20 cellular contexts compared by ENCODE assay signal in genomic region chr1:34773114-34773513, GRCh38. TPM values are rescaled to one million over a fixed set of nuclear protein-coding genes. Genes with fewer than 3 reads are reported as not detected.
"Had no signal": no experiment of that assay in that cellular context is flagged by ENCODE, and none has a peak within 500 bp of the region (broad histone marks: within the 10 kb centered on the region; RNA-seq: fewer than 3 reads in every experiment).

No MANE protein-coding gene starts in this region.

RNA-seq across cellular contexts. Expression of gene GJB3, which starts 7.9 kb away (rescaled TPM):
- total RNA-seq: activated naive CD4-positive, alpha-beta T cell treated with anti-CD3 and anti-CD28 coated beads for 36 hours; activated naive CD4-positive, alpha-beta T cell treated with anti-CD3 and anti-CD28 coated beads, Interleukin-2, amount 50 U/mL, for 72 hours; activated naive CD8-positive, alpha-beta T cell treated with anti-CD3 and anti-CD28 coated beads for 36 hours; activated naive CD8-positive, alpha-beta T cell treated with anti-CD3 and anti-CD28 coated beads, Interleukin-2, amount 10 ng/mL, durations not matched to agents 7 days and 5 days; activated T-cell treated with anti-CD3 and anti-CD28 coated beads, Interleukin-2, amount 50 U/mL, for 4 hours; activated T-cell treated with anti-CD3 and anti-CD28 coated beads, Interleukin-2, amount 50 U/mL, for 72 hours; activated T-helper 1 cell treated with anti-CD3 and anti-CD28 coated beads, Interleukin-12 subunit alpha, Interleukin-12 subunit beta, Interleukin-2, Interleukin-4 antibody, amounts not matched to agents 30 ng/mL and 10 ng/mL and 1 ng/mL, durations not matched to agents 14 hours and 24 hours and 36 hours; activated T-helper 17 cell treated with anti-CD3 and anti-CD28 coated beads, Interleukin-2, amount 50 U/mL, for 72 hours; activated T-helper 2 cell treated with anti-CD3 and anti-CD28 coated beads, Interferon-gamma antibody, Interleukin-2, Interleukin-4, amounts not matched to agents 10 μg/mL and 5 μg/mL and 100 μg/mL, durations not matched to agents 14 hours and 24 hours and 36 hours; ascending aorta; cardiac muscle cell; cardiac septum; cerebellum; chondrocyte had no signal
- polyA plus RNA-seq: cardiac muscle cell had no signal

RNA-seq across cellular contexts. Expression of gene GJB4, which starts 13.6 kb away (rescaled TPM):
- total RNA-seq: activated naive CD4-positive, alpha-beta T cell treated with anti-CD3 and anti-CD28 coated beads for 36 hours; activated naive CD4-positive, alpha-beta T cell treated with anti-CD3 and anti-CD28 coated beads, Interleukin-2, amount 50 U/mL, for 72 hours; activated naive CD8-positive, alpha-beta T cell treated with anti-CD3 and anti-CD28 coated beads for 36 hours; activated naive CD8-positive, alpha-beta T cell treated with anti-CD3 and anti-CD28 coated beads, Interleukin-2, amount 10 ng/mL, durations not matched to agents 7 days and 5 days; activated T-cell treated with anti-CD3 and anti-CD28 coated beads, Interleukin-2, amount 50 U/mL, for 4 hours; activated T-cell treated with anti-CD3 and anti-CD28 coated beads, Interleukin-2, amount 50 U/mL, for 72 hours; activated T-helper 1 cell treated with anti-CD3 and anti-CD28 coated beads, Interleukin-12 subunit alpha, Interleukin-12 subunit beta, Interleukin-2, Interleukin-4 antibody, amounts not matched to agents 30 ng/mL and 10 ng/mL and 1 ng/mL, durations not matched to agents 14 hours and 24 hours and 36 hours; activated T-helper 17 cell treated with anti-CD3 and anti-CD28 coated beads, Interleukin-2, amount 50 U/mL, for 72 hours; activated T-helper 2 cell treated with anti-CD3 and anti-CD28 coated beads, Interferon-gamma antibody, Interleukin-2, Interleukin-4, amounts not matched to agents 10 μg/mL and 5 μg/mL and 100 μg/mL, durations not matched to agents 14 hours and 24 hours and 36 hours; adrenal gland; aorta; ascending aorta; astrocyte; body of pancreas; cardiac muscle cell; cardiac septum; cerebellum; chondrocyte had no signal
- polyA plus RNA-seq: adipose tissue, adrenal gland, aorta, cardiac muscle cell had no signal

RNA-seq across cellular contexts. Expression of gene GJB5, which starts 18.3 kb away (rescaled TPM):
- total RNA-seq: activated naive CD4-positive, alpha-beta T cell treated with anti-CD3 and anti-CD28 coated beads for 36 hours; activated naive CD4-positive, alpha-beta T cell treated with anti-CD3 and anti-CD28 coated beads, Interleukin-2, amount 50 U/mL, for 72 hours; activated naive CD8-positive, alpha-beta T cell treated with anti-CD3 and anti-CD28 coated beads for 36 hours; activated naive CD8-positive, alpha-beta T cell treated with anti-CD3 and anti-CD28 coated beads, Interleukin-2, amount 10 ng/mL, durations not matched to agents 7 days and 5 days; activated T-cell treated with anti-CD3 and anti-CD28 coated beads, Interleukin-2, amount 50 U/mL, for 4 hours; activated T-cell treated with anti-CD3 and anti-CD28 coated beads, Interleukin-2, amount 50 U/mL, for 72 hours; activated T-helper 1 cell treated with anti-CD3 and anti-CD28 coated beads, Interleukin-12 subunit alpha, Interleukin-12 subunit beta, Interleukin-2, Interleukin-4 antibody, amounts not matched to agents 30 ng/mL and 10 ng/mL and 1 ng/mL, durations not matched to agents 14 hours and 24 hours and 36 hours; activated T-helper 17 cell treated with anti-CD3 and anti-CD28 coated beads, Interleukin-2, amount 50 U/mL, for 72 hours; activated T-helper 2 cell treated with anti-CD3 and anti-CD28 coated beads, Interferon-gamma antibody, Interleukin-2, Interleukin-4, amounts not matched to agents 10 μg/mL and 5 μg/mL and 100 μg/mL, durations not matched to agents 14 hours and 24 hours and 36 hours; adrenal gland; aorta; ascending aorta; astrocyte; body of pancreas; cardiac muscle cell; cardiac septum; cerebellum; chondrocyte had no signal
- polyA plus RNA-seq: adrenal gland, aorta, cardiac muscle cell had no signal

RNA-seq across cellular contexts. Expression of gene GJA4, which starts 19.7 kb away (rescaled TPM):
- total RNA-seq: activated naive CD8-positive, alpha-beta T cell treated with anti-CD3 and anti-CD28 coated beads for 36 hours; activated naive CD8-positive, alpha-beta T cell treated with anti-CD3 and anti-CD28 coated beads, Interleukin-2, amount 10 ng/mL, durations not matched to agents 7 days and 5 days; activated T-helper 1 cell treated with anti-CD3 and anti-CD28 coated beads, Interleukin-12 subunit alpha, Interleukin-12 subunit beta, Interleukin-2, Interleukin-4 antibody, amounts not matched to agents 30 ng/mL and 10 ng/mL and 1 ng/mL, durations not matched to agents 14 hours and 24 hours and 36 hours; activated T-helper 17 cell treated with anti-CD3 and anti-CD28 coated beads, Interleukin-2, amount 50 U/mL, for 72 hours; activated T-helper 2 cell treated with anti-CD3 and anti-CD28 coated beads, Interferon-gamma antibody, Interleukin-2, Interleukin-4, amounts not matched to agents 10 μg/mL and 5 μg/mL and 100 μg/mL, durations not matched to agents 14 hours and 24 hours and 36 hours; astrocyte; bronchial epithelial cell had no signal
- polyA plus RNA-seq: cardiac muscle cell had no signal
